29 cellular contexts compared by ENCODE assay signal in the genomic region with DNA sequence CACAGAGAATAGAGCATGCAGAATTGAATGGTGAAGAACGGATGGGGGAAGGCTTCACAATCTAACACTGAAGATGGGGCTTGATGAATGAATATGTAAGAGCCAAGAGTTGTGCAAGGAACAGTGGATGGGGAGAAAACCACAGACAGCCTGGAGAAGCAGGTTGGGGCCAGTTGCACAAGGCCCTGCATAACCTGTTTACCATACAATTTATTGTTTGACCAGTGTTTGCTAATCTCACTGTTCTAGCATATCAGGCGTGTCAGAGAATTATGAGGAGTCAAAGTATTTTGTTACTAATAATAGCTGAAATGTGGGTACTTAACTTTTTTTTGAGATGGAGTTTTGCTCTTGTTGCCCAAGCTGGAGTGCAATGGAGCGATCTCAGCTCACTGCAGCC. TPM values are rescaled to one million over a fixed set of nuclear protein-coding genes. Genes with fewer than 3 reads are reported as not detected.
DNase-seq lines count a peak whose midpoint lies in the region; ATAC-seq, FAIRE-seq and TF ChIP-seq lines count a peak whose summit lies in the region.
"Had no signal": no experiment of that assay in that cellular context is flagged by ENCODE, and none has a peak within 500 bp of the region (broad histone marks: within the 10 kb centered on the region; RNA-seq: fewer than 3 reads in every experiment).

No MANE protein-coding gene starts in this region.

- TF ChIP-seq POLR2A in lower leg skin (IDR thresholded peaks at IDR 0.05) = no peak

- peaks cover 5% of the 10 kb centered on the region for H3K4me1 Mint-ChIP-seq in activated CD4-positive, alpha-beta T cell treated with anti-CD3 and anti-CD28 coated beads for 36 hours
- H3K4me1 Mint-ChIP-seq in type B pancreatic cell (ENCODE audit: unreplicated experiment) = no peaks in the 10 kb centered on the region

- WGBS in lower leg skin, 2 donors = 68 to 82% methylated on average over 3 of the region's 3 CpGs

- H3K27me3 Mint-ChIP-seq in activated CD4-positive, alpha-beta T cell treated with anti-CD3 and anti-CD28 coated beads for 36 hours = no peaks in the 10 kb centered on the region
- no peaks in the 10 kb centered on the region for H3K27me3 Mint-ChIP-seq in type B pancreatic cell
- H3K27me3 Mint-ChIP-seq: activated CD4-positive, alpha-beta T cell treated with anti-CD3 and anti-CD28 coated beads, Interleukin-2, amount 10 ng/mL, durations not matched to agents 24 days and 14 days; activated CD8-positive, alpha-beta memory T cell treated with anti-CD3 and anti-CD28 coated beads, Interleukin-2, amount 10 ng/mL, durations not matched to agents 7 days and 5 days; central memory CD8-positive, alpha-beta T cell; T-cell had no signal

- DNase-seq in activated CD4-positive, alpha-beta T cell treated with anti-CD3 and anti-CD28 coated beads for 36 hours = no peak
- no peak for DNase-seq in activated CD4-positive, alpha-beta T cell treated with anti-CD3 and anti-CD28 coated beads for 48 hours
- DNase-seq in NOMO-1 treated with dmso at 0.1 percent for 144 hours (lab: John Stamatoyannopoulos, UW; ENCODE audit: unreplicated experiment) (peak; percentile 64), bronchial epithelial cell (ENCODE audit: low read depth) (peak; percentile 92), type B pancreatic cell (ENCODE audit: extremely low spot score, unreplicated experiment) (no peak), lower leg skin (ENCODE audit: low spot score in 2 of 2) (no peak), ecto neural progenitor cell (ENCODE audit: low spot score) (no peak), NCI-H187 (lab: John Stamatoyannopoulos, UW) (no peak)
- DNase-seq: activated CD4-positive, alpha-beta T cell treated with anti-CD3 and anti-CD28 coated beads, Interleukin-2, amount 10 ng/mL, durations not matched to agents 24 days and 14 days; activated CD8-positive, alpha-beta memory T cell treated with anti-CD3 and anti-CD28 coated beads, Interleukin-2, amount 10 ng/mL, durations not matched to agents 7 days and 5 days; dermis blood vessel endothelial cell; GDM1; kidney glomerular epithelial cell; NCI-H1048; NCI-H1694 treated with DMSO at 0.1 percent for 48 hours; NCI-H2227 treated with DMSO at 0.1 percent for 48 hours; NCI-H69; psoas muscle; Right ventricle myocardium superior; stimulated activated CD8-positive, alpha-beta memory T cell treated with anti-CD3 and anti-CD28 coated beads, Interleukin-4, amount 100 ng/mL, for 48 hours; stomach; T-cell; tibial artery had no signal

- POLR2A ChIA-PET in activated CD4-positive, alpha-beta T cell treated with anti-CD3 and anti-CD28 coated beads for 36 hours (lab: Charles Lee) = interaction anchor here (0.6 kb wide), 1 partner anchor 23 kb away, joined by 3 read pairs; no protein-coding TSS in a partner anchor

- no peaks in the 10 kb centered on the region for H3K9me3 Mint-ChIP-seq in activated CD4-positive, alpha-beta T cell treated with anti-CD3 and anti-CD28 coated beads for 36 hours (ENCODE audit: low read depth)
- H3K9me3 Mint-ChIP-seq in type B pancreatic cell = no peaks in the 10 kb centered on the region
- H3K9me3 Mint-ChIP-seq: activated CD4-positive, alpha-beta T cell treated with anti-CD3 and anti-CD28 coated beads, Interleukin-2, amount 10 ng/mL, durations not matched to agents 24 days and 14 days; activated naive CD4-positive, alpha-beta T cell treated with anti-CD3 and anti-CD28 coated beads, Interleukin-2, amount 50 U/mL, for 72 hours; central memory CD8-positive, alpha-beta T cell; T-cell had no signal

- ATAC-seq in activated CD4-positive, alpha-beta T cell treated with anti-CD3 and anti-CD28 coated beads for 36 hours = no peak
- ATAC-seq: activated CD8-positive, alpha-beta memory T cell treated with anti-CD3 and anti-CD28 coated beads, Interleukin-2, amount 10 ng/mL, durations not matched to agents 7 days and 5 days; activated naive CD4-positive, alpha-beta T cell treated with anti-CD3 and anti-CD28 coated beads, Interleukin-2, amount 50 U/mL, for 72 hours; K562; psoas muscle; T-cell had no signal

- no peaks in the 10 kb centered on the region for H3K27me3 ChIP-seq in bronchial epithelial cell (ENCODE audit: control insufficient read depth, insufficient read depth, low read length)
- H3K27me3 ChIP-seq: stomach, tibial artery had no signal

- peaks cover 2% of the 10 kb centered on the region for H3K36me3 ChIP-seq in bronchial epithelial cell (ENCODE audit: control insufficient read depth, insufficient read depth, low read length)

- H3K4me3 Mint-ChIP-seq in activated CD4-positive, alpha-beta T cell treated with anti-CD3 and anti-CD28 coated beads for 36 hours = no peak overlapping the region
- H3K4me3 Mint-ChIP-seq in type B pancreatic cell = no peak overlapping the region
- H3K4me3 Mint-ChIP-seq: activated CD4-positive, alpha-beta T cell treated with anti-CD3 and anti-CD28 coated beads, Interleukin-2, amount 10 ng/mL, durations not matched to agents 24 days and 14 days; activated CD8-positive, alpha-beta memory T cell treated with anti-CD3 and anti-CD28 coated beads, Interleukin-2, amount 10 ng/mL, durations not matched to agents 7 days and 5 days; central memory CD8-positive, alpha-beta T cell; T-cell had no signal

- H3K4me3 ChIP-seq in bronchial epithelial cell (ENCODE audit: low read depth, low read length) = no peak overlapping the region
- H3K4me3 ChIP-seq in lower leg skin (ENCODE audit: low read depth, poor library complexity, severe bottlenecking) = no peak overlapping the region
- H3K4me3 ChIP-seq: K562, psoas muscle, stomach, tibial artery had no signal

- TF ChIP-seq CTCF in bronchial epithelial cell (IDR thresholded peaks at IDR 0.05; ENCODE audit: insufficient read depth, low read length, severe bottlenecking) (no peak), type B pancreatic cell (conservative IDR thresholded peaks at IDR 0.05) (no peak), lower leg skin (IDR thresholded peaks at IDR 0.05) (no peak)

- peaks cover 39% of the 10 kb centered on the region for H3K36me3 Mint-ChIP-seq in activated CD4-positive, alpha-beta T cell treated with anti-CD3 and anti-CD28 coated beads for 36 hours (ENCODE audit: low read depth)
- peaks cover 9% of the 10 kb centered on the region for H3K36me3 Mint-ChIP-seq in type B pancreatic cell

- CTCF ChIA-PET in activated CD4-positive, alpha-beta T cell treated with anti-CD3 and anti-CD28 coated beads for 36 hours (lab: Charles Lee) = no interaction called here

- FAIRE-seq in bronchial epithelial cell (lab: Jason Lieb, UNC) = peak; percentile 28
- FAIRE-seq: astrocyte, K562 had no signal

- peak overlapping the region; percentile 35 for H3K27ac Mint-ChIP-seq in activated CD4-positive, alpha-beta T cell treated with anti-CD3 and anti-CD28 coated beads for 36 hours
- peak overlapping the region; percentile 6 for H3K27ac Mint-ChIP-seq in type B pancreatic cell
- H3K27ac Mint-ChIP-seq: activated CD4-positive, alpha-beta T cell treated with anti-CD3 and anti-CD28 coated beads, Interleukin-2, amount 10 ng/mL, durations not matched to agents 24 days and 14 days; activated CD8-positive, alpha-beta memory T cell treated with anti-CD3 and anti-CD28 coated beads, Interleukin-2, amount 10 ng/mL, durations not matched to agents 7 days and 5 days; activated naive CD4-positive, alpha-beta T cell treated with anti-CD3 and anti-CD28 coated beads, Interleukin-2, amount 50 U/mL, for 72 hours had no signal

- intact Hi-C loops in activated CD4-positive, alpha-beta T cell treated with anti-CD3 and anti-CD28 coated beads for 36 hours (cut with DNase I, micrococcal nuclease) = no loop called here
- intact Hi-C loops in lower leg skin (cut with DNase I; ENCODE audit: low total_unique reads) = loop anchor here (5.0 kb wide), 1 partner anchor 213 kb away; no protein-coding TSS in a partner anchor

RNA-seq across cellular contexts. Expression of a gene that starts 36.4 kb away (rescaled TPM):
- total RNA-seq in activated CD4-positive, alpha-beta T cell treated with anti-CD3 and anti-CD28 coated beads for 36 hours = 10 to 100 TPM; 41.7 to 43.8 TPM
- 7.6 and 7.8 TPM in 2 replicates for total RNA-seq in bronchial epithelial cell
- total RNA-seq in type B pancreatic cell (ENCODE audit: low replicate concordance) = 16.2 and 17.4 TPM in 2 replicates
- total RNA-seq in lower leg skin = 10 to 100 TPM; 12.5 to 24.9 (median 18.7) TPM

RNA-seq across cellular contexts. Expression of a gene that starts 36.8 kb away (rescaled TPM):
- 10 to 100 TPM; 16.6 to 19.5 TPM for total RNA-seq in activated CD4-positive, alpha-beta T cell treated with anti-CD3 and anti-CD28 coated beads for 36 hours
- total RNA-seq in bronchial epithelial cell (12.6 and 13.6 TPM in 2 replicates), type B pancreatic cell (ENCODE audit: low replicate concordance) (14.6 and 14.8 TPM in 2 replicates), lower leg skin (10 to 100 TPM in 2 of 4 donors, 1 to 10 TPM in 2; 5.4 to 15.8 (median 9.6) TPM)

RNA-seq across cellular contexts. Expression of a gene that starts 36.8 kb away (rescaled TPM):
- under 1 TPM; 0.41 to 0.60 TPM for total RNA-seq in activated CD4-positive, alpha-beta T cell treated with anti-CD3 and anti-CD28 coated beads for 36 hours
- total RNA-seq in bronchial epithelial cell = 4.7 and 27.3 TPM in 2 replicates
- 4.6 and 11.2 TPM in 2 replicates for total RNA-seq in type B pancreatic cell (ENCODE audit: low replicate concordance)
- total RNA-seq in lower leg skin = 100 to 1,000 TPM; 105 to 191 (median 149) TPM
- total RNA-seq: A172; activated CD8-positive, alpha-beta memory T cell treated with anti-CD3 and anti-CD28 coated beads, Interleukin-2, amount 10 ng/mL, durations not matched to agents 7 days and 5 days; astrocyte; dermis blood vessel endothelial cell; HT1080; K562; Right ventricle myocardium superior had no signal

Comparison
In these comparisons a context has a peak if more than half of its experiments do, and no peak if none do; other contexts are left out.
1. DNase-seq: peak in NOMO-1 treated with dmso at 0.1 percent for 144 hours (single experiment) and bronchial epithelial cell (single experiment); none in activated CD4-positive, alpha-beta T cell treated with anti-CD3 and anti-CD28 coated beads for 36 hours (single experiment), activated CD4-positive, alpha-beta T cell treated with anti-CD3 and anti-CD28 coated beads for 48 hours (single experiment), type B pancreatic cell (single experiment), lower leg skin (0 of 2), ecto neural progenitor cell (single experiment) and NCI-H187 (0 of 2).